Comparison of ENCODE assay signal across 12 cellular contexts in genomic region chrX:10085223-10085622, GRCh38.
DNase-seq lines count a peak whose midpoint lies in the region; ATAC-seq and TF ChIP-seq lines count a peak whose summit lies in the region.
"Had no signal": no experiment of that assay in that cellular context is flagged by ENCODE, and none has a peak within 500 bp of the region (broad histone marks: within the 10 kb centered on the region; RNA-seq: fewer than 3 reads in every experiment).

No MANE protein-coding gene starts in this region.

- peak; percentile 52 for ATAC-seq in GM18861 (IDR thresholded peaks at IDR 0.05; ENCODE audit: unreplicated experiment)

- intact Hi-C loops in lower leg skin (cut with DNase I; ENCODE audit: low total_unique reads) = no loop called here

- H4K20me1 ChIP-seq in BLaER1 treated with 17β-estradiol and CSF1 and Interleukin-3, amounts not matched to agents 10 nM and 100 nM = peaks cover 0 to 3% (median 0%) of the 10 kb centered on the region in 11 experiments; a peak in 1 of 22 replicates
- no peaks in the 10 kb centered on the region for H4K20me1 ChIP-seq in smooth muscle cell (ENCODE audit: low read depth)

- H3K27me3 ChIP-seq in BLaER1 treated with 17β-estradiol and CSF1 and Interleukin-3, amounts not matched to agents 10 nM and 100 nM = no peaks in the 10 kb centered on the region
- no peaks in the 10 kb centered on the region for H3K27me3 ChIP-seq in smooth muscle cell (ENCODE audit: low read depth)

- H3K9ac ChIP-seq in BLaER1 treated with 17β-estradiol and CSF1 and Interleukin-3, amounts not matched to agents 10 nM and 100 nM = no peak overlapping the region
- no peak overlapping the region for H3K9ac ChIP-seq in smooth muscle cell (ENCODE audit: low read depth)

- TF ChIP-seq CTCF in NB4 (IDR thresholded peaks at IDR 0.05; ENCODE audit: low read depth, low read length) (no peak), smooth muscle cell (IDR thresholded peaks at IDR 0.05; ENCODE audit: borderline replicate concordance, insufficient read depth, poor library complexity, severe bottlenecking) (no peak), lower leg skin (IDR thresholded peaks at IDR 0.05) (no peak), GM13977 (IDR thresholded peaks at IDR 0.05; ENCODE audit: extremely low read depth, insufficient read depth, missing control alignments) (no peak)

- no peak overlapping the region for H2AFZ ChIP-seq in smooth muscle cell (ENCODE audit: low read depth)

- H3K9me3 ChIP-seq in BLaER1 treated with 17β-estradiol and CSF1 and Interleukin-3, amounts not matched to agents 10 nM and 100 nM (replicated peaks in 1 of 11) = no peaks in the 10 kb centered on the region
- H3K9me3 ChIP-seq in smooth muscle cell (replicated peaks; ENCODE audit: low read depth) = no peaks in the 10 kb centered on the region

- peaks cover 26 to 60% (median 49%) of the 10 kb centered on the region in 10 experiments for H3K4me1 ChIP-seq in BLaER1 treated with 17β-estradiol and CSF1 and Interleukin-3, amounts not matched to agents 10 nM and 100 nM
- no peaks in the 10 kb centered on the region for H3K4me1 ChIP-seq in smooth muscle cell (ENCODE audit: low read depth)

- no peak overlapping the region for H3K27ac ChIP-seq in BLaER1 treated with 17β-estradiol and CSF1 and Interleukin-3, amounts not matched to agents 10 nM and 100 nM
- no peak overlapping the region for H3K27ac ChIP-seq in smooth muscle cell (ENCODE audit: low read depth)

- no peaks in the 10 kb centered on the region for H3K79me2 ChIP-seq in smooth muscle cell (ENCODE audit: low read depth)

- H3F3A ChIP-seq in smooth muscle cell (ENCODE audit: low read depth) = no peaks in the 10 kb centered on the region

- no peak for TF ChIP-seq POLR2A in NB4 (IDR thresholded peaks at IDR 0.05; ENCODE audit: extremely low read depth, insufficient read length)
- TF ChIP-seq POLR2A in lower leg skin (IDR thresholded peaks at IDR 0.05) = no peak

- in situ Hi-C loops in GM13977 (cut with MboI; ENCODE audit: low pct_unique_long_range_greater_than_20kb, low sequenced_read_pairs, unreplicated experiment) = no loop called here

- H3K4me3 ChIP-seq in BLaER1 treated with 17β-estradiol and CSF1 and Interleukin-3, amounts not matched to agents 10 nM and 100 nM = no peak overlapping the region
- no peak overlapping the region for H3K4me3 ChIP-seq in NB4 (ENCODE audit: low read depth, low read length)
- no peak overlapping the region for H3K4me3 ChIP-seq in smooth muscle cell
- no peak overlapping the region for H3K4me3 ChIP-seq in lower leg skin (ENCODE audit: low read depth, poor library complexity, severe bottlenecking)

- peaks cover 0 to 22% (median 4%) of the 10 kb centered on the region in 11 experiments; a peak in 8 of 22 replicates for H3K36me3 ChIP-seq in BLaER1 treated with 17β-estradiol and CSF1 and Interleukin-3, amounts not matched to agents 10 nM and 100 nM
- no peaks in the 10 kb centered on the region for H3K36me3 ChIP-seq in smooth muscle cell (ENCODE audit: low read depth)

- WGBS in smooth muscle cell (ENCODE audit: low lambda C conversion rate) = 52% methylated on average over 1 of the region's 1 CpG
- 25 to 27% methylated on average over 1 of the region's 1 CpG for WGBS in lower leg skin, 2 donors

- DNase-seq in NB4 (ENCODE audit: low read depth) (peak; percentile 7), dermis microvascular lymphatic vessel endothelial cell (ENCODE audit: low read depth in 2 of 2) (peak; percentile 43 to 68), smooth muscle cell (lab: John Stamatoyannopoulos, UW; ENCODE audit: unreplicated experiment) (no peak), germinal center (ENCODE audit: low spot score) (no peak), lower leg skin (ENCODE audit: low spot score in 2 of 2) (no peak), GM13977 (ENCODE audit: low spot score) (no peak)
- DNase-seq: caudate nucleus, glutamatergic neuron, midbrain, NCI-H2107 had no signal

- peak overlapping the region in 9 of 11 experiments; percentile 6 to 94 (median 32); a peak in 12 of 22 replicates for H3K4me2 ChIP-seq in BLaER1 treated with 17β-estradiol and CSF1 and Interleukin-3, amounts not matched to agents 10 nM and 100 nM
- H3K4me2 ChIP-seq in smooth muscle cell = no peak overlapping the region

Comparison
In these comparisons a context has a peak if more than half of its experiments do, and no peak if none do; other contexts are left out.
1. DNase-seq: peak in NB4 (single experiment) and dermis microvascular lymphatic vessel endothelial cell (2 of 2); none in smooth muscle cell (single experiment), germinal center (single experiment), lower leg skin (0 of 2) and GM13977 (single experiment).